In the genomic region with DNA sequence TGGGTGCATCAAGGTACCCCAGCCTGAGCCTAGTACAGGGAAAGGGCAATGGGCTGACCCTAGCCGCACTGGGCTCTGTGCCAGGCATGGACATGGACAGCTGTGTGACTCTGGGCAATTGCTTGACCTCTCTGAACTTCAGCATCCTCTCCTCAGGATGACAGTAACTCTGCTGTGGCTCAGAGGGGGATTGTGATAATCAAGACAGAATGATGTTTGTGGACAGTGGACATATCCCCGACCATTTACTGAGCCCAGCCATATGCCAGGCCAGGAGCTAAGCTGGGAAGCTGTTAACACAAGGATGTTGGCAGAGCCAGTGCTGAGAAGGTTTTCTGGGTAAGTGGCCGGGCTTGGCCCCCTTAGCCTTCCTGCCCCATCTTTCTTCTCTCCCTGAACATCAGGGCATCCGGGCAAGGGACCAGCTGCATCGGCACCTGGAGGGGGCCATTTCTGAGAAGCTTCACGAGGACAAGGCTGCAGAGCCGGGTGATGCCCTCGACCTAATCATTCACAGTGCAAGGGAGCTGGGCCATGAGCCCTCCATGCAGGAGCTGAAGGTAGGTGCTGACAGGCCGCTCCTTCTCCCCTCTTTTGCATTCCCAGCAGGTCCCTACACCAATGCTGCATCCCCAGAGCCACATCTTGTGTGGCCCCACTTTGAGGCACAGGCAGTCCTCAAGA, we compare ENCODE assay signal across 25 cellular contexts. TPM values are rescaled to one million over a fixed set of nuclear protein-coding genes. Genes with fewer than 3 reads are reported as not detected.
DNase-seq lines count a peak whose midpoint lies in the region; ATAC-seq, FAIRE-seq and TF ChIP-seq lines count a peak whose summit lies in the region.
"Had no signal": no experiment of that assay in that cellular context is flagged by ENCODE, and none has a peak within 500 bp of the region (broad histone marks: within the 10 kb centered on the region; RNA-seq: fewer than 3 reads in every experiment).

No MANE protein-coding gene starts in this region.

- no peaks in the 10 kb centered on the region for H3K9me3 ChIP-seq in kidney (ENCODE audit: control insufficient read depth in 1 of 2, low read length in 2 of 2)
- H3K9me3 ChIP-seq: ovary, Peyer's patch, thoracic aorta, vagina had no signal

- peak overlapping the region; percentile 38 for H3K4me3 Mint-ChIP-seq in activated T-helper 17 cell treated with anti-CD3 and anti-CD28 coated beads, Interleukin-2, amount 50 U/mL, for 72 hours
- H3K4me3 Mint-ChIP-seq: activated CD4-positive, alpha-beta T cell treated with anti-CD3 and anti-CD28 coated beads for 36 hours; activated naive CD4-positive, alpha-beta T cell treated with anti-CD3 and anti-CD28 coated beads, Interleukin-2, amount 10 ng/mL, durations not matched to agents 7 days and 5 days had no signal

- H3K9ac ChIP-seq in kidney (ENCODE audit: low read length in 2 of 2): no peak overlapping the region

- no peak for ATAC-seq in activated T-helper 17 cell treated with anti-CD3 and anti-CD28 coated beads, Interleukin-2, amount 50 U/mL, for 72 hours (replicated peaks)
- ATAC-seq in HG03432 (IDR thresholded peaks at IDR 0.05; ENCODE audit: unreplicated experiment): no peak
- ATAC-seq: activated CD4-positive, alpha-beta T cell treated with anti-CD3 and anti-CD28 coated beads for 36 hours; right cardiac atrium had no signal

- peaks cover 11% of the 10 kb centered on the region for H3K36me3 Mint-ChIP-seq in activated T-helper 17 cell treated with anti-CD3 and anti-CD28 coated beads, Interleukin-2, amount 50 U/mL, for 72 hours (ENCODE audit: low read depth)

- peak; percentile 37 for DNase-seq in 8988T
- DNase-seq in GM10266 (ENCODE audit: extremely low spot score): peak; percentile 34
- peak; percentile 39 for DNase-seq in kidney
- DNase-seq in GM03348 (ENCODE audit: low spot score): no peak
- DNase-seq in midbrain (lab: John Stamatoyannopoulos, UW): no peak
- no peak for DNase-seq in activated CD4-positive, alpha-beta T cell treated with anti-CD3 and anti-CD28 coated beads, Interleukin-2, amount 50 U/mL, for 48 hours
- DNase-seq: activated CD4-positive, alpha-beta T cell treated with anti-CD3 and anti-CD28 coated beads for 36 hours; activated naive CD4-positive, alpha-beta T cell treated with anti-CD3 and anti-CD28 coated beads, Interleukin-2, amount 10 ng/mL, durations not matched to agents 7 days and 5 days; aorta; central memory CD4-positive, alpha-beta T cell; glutamatergic neuron; NCI-H1930; NCI-H526 treated with DMSO at 0.1 percent for 48 hours; ovary; Peyer's patch; right cardiac atrium; stimulated activated CD4-positive, alpha-beta T cell treated with anti-CD3 and anti-CD28 coated beads, Interleukin-4, amount 100 ng/mL, for 24 hours; stimulated activated naive CD4-positive, alpha-beta T cell treated with Interleukin-2 at 50 U/mL for 16 hours had no signal

- no peak for FAIRE-seq in kidney (lab: Jason Lieb, UNC)
- FAIRE-seq: GM19239, TTC549 had no signal

- H3K36me3 ChIP-seq in kidney (ENCODE audit: control insufficient read depth in 1 of 2, insufficient read depth in 2 of 2, low read length in 2 of 2): no peaks in the 10 kb centered on the region
- H3K36me3 ChIP-seq: ovary, Peyer's patch, thoracic aorta, vagina had no signal

- no peak overlapping the region for H3K27ac Mint-ChIP-seq in activated T-helper 17 cell treated with anti-CD3 and anti-CD28 coated beads, Interleukin-2, amount 50 U/mL, for 72 hours
- H3K27ac Mint-ChIP-seq: activated CD4-positive, alpha-beta T cell treated with anti-CD3 and anti-CD28 coated beads for 36 hours had no signal

- H3K4me1 ChIP-seq in kidney (ENCODE audit: control insufficient read depth in 1 of 2, insufficient read depth in 1 of 2, low read depth in 1 of 2, low read length in 2 of 2): peaks cover 0 to 13% of the 10 kb centered on the region in 2 donors

- no peaks in the 10 kb centered on the region for H3K9me3 Mint-ChIP-seq in activated T-helper 17 cell treated with anti-CD3 and anti-CD28 coated beads, Interleukin-2, amount 50 U/mL, for 72 hours
- H3K9me3 Mint-ChIP-seq: activated naive CD4-positive, alpha-beta T cell treated with anti-CD3 and anti-CD28 coated beads, Interleukin-2, amount 10 ng/mL, durations not matched to agents 7 days and 5 days had no signal

- intact Hi-C loops in kidney (cut with DNase I): no loop called here

- TF ChIP-seq CTCF in GM10266 (IDR thresholded peaks at IDR 0.05; ENCODE audit: control insufficient read depth, insufficient read depth, low read depth, missing control alignments) (no peak), kidney (IDR thresholded peaks at IDR 0.05; ENCODE audit: borderline replicate concordance, extremely low read depth, insufficient read depth) (no peak)

- H3K4me1 Mint-ChIP-seq in activated T-helper 17 cell treated with anti-CD3 and anti-CD28 coated beads, Interleukin-2, amount 50 U/mL, for 72 hours: peaks cover 18% of the 10 kb centered on the region

- H3K27me3 Mint-ChIP-seq in activated T-helper 17 cell treated with anti-CD3 and anti-CD28 coated beads, Interleukin-2, amount 50 U/mL, for 72 hours: peaks cover 55% of the 10 kb centered on the region

- no peak overlapping the region for H3K27ac ChIP-seq in kidney (ENCODE audit: low read depth in 2 of 2, low read length in 2 of 2)
- H3K27ac ChIP-seq: ovary, Peyer's patch, thoracic aorta, vagina had no signal

- H3K4me3 ChIP-seq in kidney (ENCODE audit: low read length in 2 of 2): no peak overlapping the region
- H3K4me3 ChIP-seq: ovary, Peyer's patch, thoracic aorta, vagina had no signal

RNA-seq across cellular contexts. Expression of a gene that starts 3.5 kb away (rescaled TPM):
- not detected for total RNA-seq in activated T-helper 17 cell treated with anti-CD3 and anti-CD28 coated beads, Interleukin-2, amount 50 U/mL, for 72 hours
- 0.35 TPM for total RNA-seq in kidney
- polyA plus RNA-seq in kidney (ENCODE audit: insufficient read depth, low read depth, low replicate concordance): 0.09 TPM
- total RNA-seq: LHCN-M2, Peyer's patch, vagina had no signal
- polyA plus RNA-seq: aorta had no signal

RNA-seq across cellular contexts. Expression of a gene that starts 9.6 kb away (rescaled TPM):
- total RNA-seq in activated T-helper 17 cell treated with anti-CD3 and anti-CD28 coated beads, Interleukin-2, amount 50 U/mL, for 72 hours: under 1 TPM in 1 of 2 donors, not detected in 1; 0.40 TPM
- total RNA-seq in kidney: 0.22 TPM
- not detected for polyA plus RNA-seq in kidney (ENCODE audit: insufficient read depth, low read depth, low replicate concordance)
- total RNA-seq: activated CD4-positive, alpha-beta T cell treated with anti-CD3 and anti-CD28 coated beads for 36 hours; aorta; Peyer's patch; right cardiac atrium; thoracic aorta; vagina had no signal
- polyA plus RNA-seq: aorta, ovary, right cardiac atrium had no signal

Comparison
In these comparisons a context has a peak if more than half of its experiments do, and no peak if none do; other contexts are left out.
1. DNase-seq: peak in 8988T (single experiment), GM10266 (single experiment) and kidney (single experiment); none in GM03348 (single experiment), midbrain (single experiment) and activated CD4-positive, alpha-beta T cell treated with anti-CD3 and anti-CD28 coated beads, Interleukin-2, amount 50 U/mL, for 48 hours (0 of 2).